21 cellular contexts compared by ENCODE assay signal in genomic region chr4:168759959-168760527, GRCh38.
A peak's percentile ranks its signal among the peaks of the same experiment; 100 is the strongest.
DNase-seq lines count a peak whose midpoint lies in the region; ATAC-seq and TF ChIP-seq lines count a peak whose summit lies in the region.
"Had no signal": no experiment of that assay in that cellular context is flagged by ENCODE, and none has a peak within 500 bp of the region (broad histone marks: within the 10 kb centered on the region; RNA-seq: fewer than 3 reads in every experiment).

No MANE protein-coding gene starts in this region.

- H3K4me2 ChIP-seq in mesenchymal stem cell (ENCODE audit: low read length, poor library complexity, severe bottlenecking) (no peak overlapping the region), PC-9 (no peak overlapping the region)

- peak overlapping the region; percentile 47 for H3K27ac Mint-ChIP-seq in MCF 10A (ENCODE audit: low read depth, unreplicated experiment)
- H3K27ac Mint-ChIP-seq: CD4-positive, CD25-positive, alpha-beta regulatory T cell; stimulated activated effector memory CD8-positive, alpha-beta T cell treated with anti-CD3 and anti-CD28 coated beads, Interleukin-12 subunit alpha, Interleukin-12 subunit beta, amount 100 ng/mL, for 72 hours had no signal

- H3K36me3 ChIP-seq in breast epithelium, result no peaks in the 10 kb centered on the region
- H3K36me3 ChIP-seq in mesenchymal stem cell (ENCODE audit: control insufficient read depth in 1 of 2, insufficient read depth in 2 of 2, low read depth in 1 of 2, low read length in 2 of 2), result no peaks in the 10 kb centered on the region
- no peaks in the 10 kb centered on the region for H3K36me3 ChIP-seq in uterus
- H3K36me3 ChIP-seq in PC-9 (ENCODE audit: low read depth), result no peaks in the 10 kb centered on the region
- H3K36me3 ChIP-seq: tibial nerve had no signal

- no peak for TF ChIP-seq CTCF in MCF 10A (IDR thresholded peaks at IDR 0.05; ENCODE audit: unreplicated experiment)
- TF ChIP-seq CTCF in breast epithelium (IDR thresholded peaks at IDR 0.05), result no peak
- TF ChIP-seq CTCF in uterus (IDR thresholded peaks at IDR 0.05), result no peak
- no peak for TF ChIP-seq CTCF in PC-9 (conservative IDR thresholded peaks at IDR 0.05)

- peaks cover 12% of the 10 kb centered on the region for H3K79me1 ChIP-seq in mesenchymal stem cell (replicated peaks; ENCODE audit: low read length, poor library complexity, severe bottlenecking)

- H3K14ac ChIP-seq in mesenchymal stem cell (ENCODE audit: low read length in 2 of 2), result no peak overlapping the region

- no peaks in the 10 kb centered on the region for H3F3A ChIP-seq in PC-9 (ENCODE audit: insufficient read depth, low read depth)

- no TSS peak for BruUV-seq in MCF 10A (replicated peaks; lab: Mats Ljungman, UMichigan)
- no TSS peak for BruUV-seq in PC-9 (replicated peaks; lab: Mats Ljungman, UMichigan)

- no peak overlapping the region for H3K4me3 Mint-ChIP-seq in MCF 10A (ENCODE audit: unreplicated experiment)
- H3K4me3 Mint-ChIP-seq: CD4-positive, CD25-positive, alpha-beta regulatory T cell; H9; stimulated activated effector memory CD8-positive, alpha-beta T cell treated with anti-CD3 and anti-CD28 coated beads, Interleukin-12 subunit alpha, Interleukin-12 subunit beta, amount 100 ng/mL, for 72 hours had no signal

- H3K4ac ChIP-seq in mesenchymal stem cell (ENCODE audit: low read depth in 1 of 2, low read length in 2 of 2), result no peak overlapping the region

- DNase-seq in MCF 10A (ENCODE audit: unreplicated experiment) (no peak), breast epithelium (ENCODE audit: low spot score in 2 of 2) (no peak), SKM-1 treated with dmso at 0.1 percent for 144 hours (lab: John Stamatoyannopoulos, UW; ENCODE audit: unreplicated experiment) (peak; percentile 75), mesenchymal stem cell (no peak), uterus (no peak), PC-9 (no peak)
- DNase-seq: activated CD4-positive, CD25-positive, alpha-beta regulatory T cell; activated effector memory CD4-positive, alpha-beta T cell treated with Interleukin-2 at 50 U/mL for 16 hours; CD4-positive, CD25-positive, alpha-beta regulatory T cell; DMS79; foreskin melanocyte; H9; NCI-H1436 treated with DMSO at 0.1 percent for 48 hours; NCI-H2227 treated with DMSO at 0.1 percent for 48 hours; stimulated activated CD4-positive, alpha-beta T cell treated with anti-CD3 and anti-CD28 coated beads, Interleukin-12 subunit alpha, Interleukin-12 subunit beta, amount 100 ng/mL, for 4 hours had no signal

- no peaks in the 10 kb centered on the region for H3K9me2 ChIP-seq in PC-9 (ENCODE audit: insufficient read depth)

- peaks cover 5% of the 10 kb centered on the region for H3K9me3 Mint-ChIP-seq in MCF 10A (ENCODE audit: unreplicated experiment)
- H3K9me3 Mint-ChIP-seq: CD4-positive, CD25-positive, alpha-beta regulatory T cell; H9 had no signal

- H3K9ac ChIP-seq in mesenchymal stem cell (ENCODE audit: low read length), result no peak overlapping the region
- H3K9ac ChIP-seq: parathyroid adenoma had no signal

- H3K36me3 Mint-ChIP-seq in MCF 10A (ENCODE audit: insufficient read depth, unreplicated experiment), result no peaks in the 10 kb centered on the region
- H3K36me3 Mint-ChIP-seq: CD4-positive, CD25-positive, alpha-beta regulatory T cell; stimulated activated effector memory CD8-positive, alpha-beta T cell treated with anti-CD3 and anti-CD28 coated beads, Interleukin-12 subunit alpha, Interleukin-12 subunit beta, amount 100 ng/mL, for 72 hours had no signal

- no peaks in the 10 kb centered on the region for H4K20me1 ChIP-seq in PC-9 (ENCODE audit: insufficient read depth)

- H3K27ac ChIP-seq in breast epithelium, result no peak overlapping the region
- no peak overlapping the region for H3K27ac ChIP-seq in mesenchymal stem cell (ENCODE audit: low read length, poor library complexity, severe bottlenecking)
- H3K27ac ChIP-seq in uterus, result peak overlapping the region; percentile 44 to 55
- no peak overlapping the region for H3K27ac ChIP-seq in PC-9
- H3K27ac ChIP-seq: parathyroid adenoma, tibial nerve had no signal

- H3K23ac ChIP-seq in mesenchymal stem cell (ENCODE audit: low read length in 2 of 2), result no peak overlapping the region

- H4K8ac ChIP-seq in mesenchymal stem cell (ENCODE audit: low read length), result no peak overlapping the region

- no peaks in the 10 kb centered on the region for H3K27me3 Mint-ChIP-seq in MCF 10A (ENCODE audit: insufficient read depth, unreplicated experiment)
- H3K27me3 Mint-ChIP-seq: CD4-positive, CD25-positive, alpha-beta regulatory T cell had no signal

- intact Hi-C loops in MCF 10A (cut with micrococcal nuclease), result no loop called here
- intact Hi-C loops in breast epithelium (cut with DNase I; ENCODE audit: low total_unique reads), result no loop called here
- intact Hi-C loops in uterus (cut with DNase I; ENCODE audit: low total_unique reads), result loop anchor here (10.0 kb wide), 1 partner anchor 45 kb away; no protein-coding TSS in a partner anchor
- intact Hi-C loops in PC-9 (cut with micrococcal nuclease; ENCODE audit: unreplicated experiment), result no loop called here

- H3K4me1 Mint-ChIP-seq in MCF 10A (ENCODE audit: insufficient read depth, unreplicated experiment), result peaks cover 47% of the 10 kb centered on the region
- H3K4me1 Mint-ChIP-seq: CD4-positive, CD25-positive, alpha-beta regulatory T cell; H9; stimulated activated effector memory CD8-positive, alpha-beta T cell treated with anti-CD3 and anti-CD28 coated beads, Interleukin-12 subunit alpha, Interleukin-12 subunit beta, amount 100 ng/mL, for 72 hours had no signal

- H3K4me3 ChIP-seq in breast epithelium (no peak overlapping the region), mesenchymal stem cell (ENCODE audit: insufficient read depth in 1 of 2, low read depth in 1 of 2, low read length in 2 of 2) (no peak overlapping the region), uterus (no peak overlapping the region), PC-9 (no peak overlapping the region)
- H3K4me3 ChIP-seq: tibial nerve had no signal

- CTCF ChIA-PET in MCF 10A (lab: Yijun Ruan, JAX) (no interaction called here), PC-9 (lab: Charles Lee) (no interaction called here)

- no peaks in the 10 kb centered on the region for H3K79me2 ChIP-seq in PC-9 (ENCODE audit: low read depth)

- H3K9me3 ChIP-seq in breast epithelium (no peaks in the 10 kb centered on the region), mesenchymal stem cell (ENCODE audit: control insufficient read depth, low read length) (no peaks in the 10 kb centered on the region), uterus (no peaks in the 10 kb centered on the region), PC-9 (ENCODE audit: insufficient read depth, low read depth) (no peaks in the 10 kb centered on the region)
- H3K9me3 ChIP-seq: tibial nerve had no signal

- no peak overlapping the region for H2AFZ ChIP-seq in mesenchymal stem cell (ENCODE audit: low read depth, low read length)
- no peak overlapping the region for H2AFZ ChIP-seq in PC-9
- H2AFZ ChIP-seq: parathyroid adenoma had no signal

- POLR2A ChIA-PET in MCF 10A (lab: Yijun Ruan, JAX), result no interaction called here
- POLR2A ChIA-PET in PC-9 (lab: Charles Lee; ENCODE audit: unreplicated experiment), result no interaction called here

- H2AK5ac ChIP-seq in mesenchymal stem cell (ENCODE audit: low read length, severe bottlenecking), result peak overlapping the region; percentile 32

- no peak overlapping the region for H3K18ac ChIP-seq in mesenchymal stem cell (ENCODE audit: low read depth in 1 of 2, low read length in 2 of 2)

- no peak overlapping the region for H2BK120ac ChIP-seq in mesenchymal stem cell (ENCODE audit: low read depth, low read length)

- no peak overlapping the region for H4K91ac ChIP-seq in mesenchymal stem cell (ENCODE audit: low read length)

- no peak overlapping the region for H2BK5ac ChIP-seq in mesenchymal stem cell (ENCODE audit: low read depth, low read length, poor library complexity, severe bottlenecking)

- H3K4me1 ChIP-seq in breast epithelium, result no peaks in the 10 kb centered on the region
- peaks cover 13% of the 10 kb centered on the region for H3K4me1 ChIP-seq in mesenchymal stem cell (ENCODE audit: control insufficient read depth, insufficient read depth, low read depth, low read length)
- no peaks in the 10 kb centered on the region for H3K4me1 ChIP-seq in uterus
- H3K4me1 ChIP-seq in PC-9 (replicated peaks; ENCODE audit: insufficient read depth), result no peaks in the 10 kb centered on the region

- 94% methylated on average over 10 of the region's 10 CpGs for WGBS in mesenchymal stem cell

- H3K27me3 ChIP-seq in breast epithelium (no peaks in the 10 kb centered on the region), mesenchymal stem cell (ENCODE audit: control insufficient read depth in 1 of 2, insufficient read depth in 1 of 2, low read length in 2 of 2) (no peaks in the 10 kb centered on the region), uterus (no peaks in the 10 kb centered on the region), PC-9 (ENCODE audit: insufficient read depth, low read depth) (no peaks in the 10 kb centered on the region)
- H3K27me3 ChIP-seq: tibial nerve had no signal

- peak overlapping the region; percentile 6 for H2BK15ac ChIP-seq in mesenchymal stem cell (ENCODE audit: low read depth, poor library complexity, severe bottlenecking)

- no peak for TF ChIP-seq POLR2A in breast epithelium (IDR thresholded peaks at IDR 0.05)
- no peak for TF ChIP-seq POLR2A in uterus (IDR thresholded peaks at IDR 0.05)

- peak overlapping the region in 1 of 2 experiments; percentile 45 for H2BK12ac ChIP-seq in mesenchymal stem cell (ENCODE audit: low read length in 2 of 2)

- ATAC-seq in HG02970 (IDR thresholded peaks at IDR 0.05; ENCODE audit: low FRiP score, unreplicated experiment) (no peak), HG02981 (IDR thresholded peaks at IDR 0.05; ENCODE audit: unreplicated experiment) (no peak)
- ATAC-seq: left lobe of liver; stimulated activated effector memory CD8-positive, alpha-beta T cell treated with anti-CD3 and anti-CD28 coated beads, Interleukin-12 subunit alpha, Interleukin-12 subunit beta, amount 100 ng/mL, for 72 hours had no signal

Comparison
In these comparisons a context has a peak if more than half of its experiments do, and no peak if none do; other contexts are left out.
1. H3K27ac ChIP-seq: peak in uterus (2 of 2); none in breast epithelium (0 of 2), mesenchymal stem cell (single experiment) and PC-9 (single experiment).